In genomic region chr7:74453321-74454011, GRCh38 we compare ENCODE assay signal across 8 cellular contexts. TPM values are rescaled to one million over a fixed set of nuclear protein-coding genes. Genes with fewer than 3 reads are reported as not detected.
DNase-seq lines count a peak whose midpoint lies in the region; ATAC-seq and TF ChIP-seq lines count a peak whose summit lies in the region.

A gene with protein sequence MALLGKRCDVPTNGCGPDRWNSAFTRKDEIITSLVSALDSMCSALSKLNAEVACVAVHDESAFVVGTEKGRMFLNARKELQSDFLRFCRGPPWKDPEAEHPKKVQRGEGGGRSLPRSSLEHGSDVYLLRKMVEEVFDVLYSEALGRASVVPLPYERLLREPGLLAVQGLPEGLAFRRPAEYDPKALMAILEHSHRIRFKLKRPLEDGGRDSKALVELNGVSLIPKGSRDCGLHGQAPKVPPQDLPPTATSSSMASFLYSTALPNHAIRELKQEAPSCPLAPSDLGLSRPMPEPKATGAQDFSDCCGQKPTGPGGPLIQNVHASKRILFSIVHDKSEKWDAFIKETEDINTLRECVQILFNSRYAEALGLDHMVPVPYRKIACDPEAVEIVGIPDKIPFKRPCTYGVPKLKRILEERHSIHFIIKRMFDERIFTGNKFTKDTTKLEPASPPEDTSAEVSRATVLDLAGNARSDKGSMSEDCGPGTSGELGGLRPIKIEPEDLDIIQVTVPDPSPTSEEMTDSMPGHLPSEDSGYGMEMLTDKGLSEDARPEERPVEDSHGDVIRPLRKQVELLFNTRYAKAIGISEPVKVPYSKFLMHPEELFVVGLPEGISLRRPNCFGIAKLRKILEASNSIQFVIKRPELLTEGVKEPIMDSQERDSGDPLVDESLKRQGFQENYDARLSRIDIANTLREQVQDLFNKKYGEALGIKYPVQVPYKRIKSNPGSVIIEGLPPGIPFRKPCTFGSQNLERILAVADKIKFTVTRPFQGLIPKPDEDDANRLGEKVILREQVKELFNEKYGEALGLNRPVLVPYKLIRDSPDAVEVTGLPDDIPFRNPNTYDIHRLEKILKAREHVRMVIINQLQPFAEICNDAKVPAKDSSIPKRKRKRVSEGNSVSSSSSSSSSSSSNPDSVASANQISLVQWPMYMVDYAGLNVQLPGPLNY (plus strand): TSS chr7:74453906. CDS start chr7:74508081, 54,175 bp downstream.

- H3K27ac Mint-ChIP-seq in activated naive CD4-positive, alpha-beta T cell treated with anti-CD3 and anti-CD28 coated beads for 36 hours: peak within 1 kb of the TSS; percentile 77
- peak within 1 kb of the TSS; percentile 96 to 98 (median 97) for H3K27ac Mint-ChIP-seq in nephron

- H3K9ac ChIP-seq in DND-41 (ENCODE audit: low read depth, low read length): peak within 1 kb of the TSS; percentile 68

- peaks cover 27% of the 10 kb centered on the region for H3K4me1 ChIP-seq in DND-41 (ENCODE audit: insufficient read depth, low read length)
- H3K4me1 ChIP-seq in RWPE2 (ENCODE audit: insufficient read depth, poor library complexity, severe bottlenecking): peaks cover 11% of the 10 kb centered on the region
- H3K4me1 ChIP-seq in testis: peaks cover 23% of the 10 kb centered on the region

- H3K36me3 Mint-ChIP-seq in activated naive CD4-positive, alpha-beta T cell treated with anti-CD3 and anti-CD28 coated beads for 36 hours (ENCODE audit: low read depth): no peaks in the 10 kb centered on the region
- H3K36me3 Mint-ChIP-seq in nephron (ENCODE audit: low read depth): peaks cover 12% of the 10 kb centered on the region

- no peaks in the 10 kb centered on the region for H3K27me3 Mint-ChIP-seq in activated naive CD4-positive, alpha-beta T cell treated with anti-CD3 and anti-CD28 coated beads for 36 hours (ENCODE audit: low read depth)
- no peaks in the 10 kb centered on the region for H3K27me3 Mint-ChIP-seq in nephron (ENCODE audit: low read depth)

- CTCF ChIA-PET in activated naive CD4-positive, alpha-beta T cell treated with anti-CD3 and anti-CD28 coated beads for 36 hours (lab: Charles Lee): interaction anchor here (0.6 kb wide), 1 partner anchor 199 kb away, joined by 3 read pairs; no protein-coding TSS in a partner anchor

- DNase-seq in DND-41 (peak; percentile 78), LNCaP clone FGC (ENCODE audit: low read depth) (no peak), RWPE2 (ENCODE audit: low spot score) (no peak), foreskin fibroblast (peak; percentile 62 to 87), testis (peak; percentile 89)
- peak; percentile 70 for DNase-seq in activated naive CD4-positive, alpha-beta T cell treated with anti-CD3 and anti-CD28 coated beads for 36 hours

- WGBS in testis, 2 donors: 0% methylated on average over 19 to 62 of the region's 62 CpGs

- H3K9me3 ChIP-seq in DND-41 (ENCODE audit: insufficient read depth, low read length, severe bottlenecking) (no peaks in the 10 kb centered on the region), RWPE2 (ENCODE audit: severe bottlenecking) (no peaks in the 10 kb centered on the region), testis (no peaks in the 10 kb centered on the region)

- peaks cover 36% of the 10 kb centered on the region for H3K79me2 ChIP-seq in DND-41 (ENCODE audit: insufficient read depth, low read length)

- H3K4me2 ChIP-seq in DND-41 (ENCODE audit: insufficient read depth, low read length): peak within 1 kb of the TSS; percentile 66

- no peaks in the 10 kb centered on the region for H3K36me3 ChIP-seq in DND-41 (ENCODE audit: insufficient read depth, low read length)
- peaks cover 6% of the 10 kb centered on the region; the same call in 1 of the 2 replicates for H3K36me3 ChIP-seq in RWPE2 (ENCODE audit: low read depth)
- no peaks in the 10 kb centered on the region for H3K36me3 ChIP-seq in testis (ENCODE audit: low read depth, missing control alignments)

- H3K27me3 ChIP-seq in DND-41 (ENCODE audit: insufficient read depth, low read length, poor library complexity) (no peaks in the 10 kb centered on the region), RWPE2 (ENCODE audit: insufficient read depth, poor library complexity, severe bottlenecking) (no peaks in the 10 kb centered on the region), testis (no peaks in the 10 kb centered on the region)

- peaks cover 12% of the 10 kb centered on the region for H3K4me1 Mint-ChIP-seq in activated naive CD4-positive, alpha-beta T cell treated with anti-CD3 and anti-CD28 coated beads for 36 hours (ENCODE audit: low read depth)
- peaks cover 33% of the 10 kb centered on the region for H3K4me1 Mint-ChIP-seq in nephron

- no peaks in the 10 kb centered on the region for H3K9me3 Mint-ChIP-seq in activated naive CD4-positive, alpha-beta T cell treated with anti-CD3 and anti-CD28 coated beads for 36 hours
- no peaks in the 10 kb centered on the region for H3K9me3 Mint-ChIP-seq in nephron

- ATAC-seq in DND-41 (ENCODE audit: insufficient read depth, low read depth) (peak; percentile 84), RWPE2 (ENCODE audit: low read depth) (peak; percentile 66), HG02798 (IDR thresholded peaks at IDR 0.05; ENCODE audit: poor library complexity, unreplicated experiment) (no peak)

- TF ChIP-seq CTCF in DND-41 (IDR thresholded peaks at IDR 0.05; ENCODE audit: borderline replicate concordance, extremely low read depth, low read length, poor library complexity, severe bottlenecking) (no peak), LNCaP clone FGC (IDR thresholded peaks at IDR 0.05; ENCODE audit: control insufficient read depth, extremely low read depth, insufficient read depth) (no peak), RWPE2 (IDR thresholded peaks at IDR 0.05; ENCODE audit: poor library complexity, severe bottlenecking) (no peak), foreskin fibroblast (IDR thresholded peaks at IDR 0.05; ENCODE audit: low read depth, low read length) (no peak), nephron (IDR thresholded peaks at IDR 0.05; ENCODE audit: unreplicated experiment in 3 of 3) (no peak), testis (IDR thresholded peaks at IDR 0.05) (no peak)

- H4K20me1 ChIP-seq in DND-41 (ENCODE audit: insufficient read depth, low read length): no peaks in the 10 kb centered on the region

- peak within 1 kb of the TSS; percentile 65 for H2AFZ ChIP-seq in DND-41 (ENCODE audit: low read depth, low read length)

- no peak for TF ChIP-seq POLR2A in testis (IDR thresholded peaks at IDR 0.05)

- H3K4me3 ChIP-seq in DND-41 (ENCODE audit: low read depth in 1 of 2, low read length in 2 of 2) (peak within 1 kb of the TSS; percentile 23 to 60; a peak in 3 of 4 replicates), LNCaP clone FGC (ENCODE audit: low read depth, low read length) (peak within 1 kb of the TSS; percentile 79), RWPE2 (ENCODE audit: severe bottlenecking) (peak within 1 kb of the TSS; percentile 53), foreskin fibroblast (ENCODE audit: low read depth in 1 of 2, low read length in 2 of 2) (peak within 1 kb of the TSS; percentile 71 to 77), testis (peak within 1 kb of the TSS; percentile 70 to 89)

- peak within 1 kb of the TSS; percentile 70 for H3K4me3 Mint-ChIP-seq in activated naive CD4-positive, alpha-beta T cell treated with anti-CD3 and anti-CD28 coated beads for 36 hours
- H3K4me3 Mint-ChIP-seq in nephron: peak within 1 kb of the TSS; percentile 84 to 91 (median 90)

- peak within 1 kb of the TSS; percentile 59 for H3K27ac ChIP-seq in DND-41 (ENCODE audit: low read length)
- peak within 1 kb of the TSS; percentile 92 for H3K27ac ChIP-seq in RWPE2 (ENCODE audit: poor library complexity, severe bottlenecking)
- H3K27ac ChIP-seq in testis: peak within 1 kb of the TSS; percentile 87 to 92

- intact Hi-C loops in activated naive CD4-positive, alpha-beta T cell treated with anti-CD3 and anti-CD28 coated beads for 36 hours (cut with micrococcal nuclease): loop anchor here (5.0 kb wide), 4 partner anchors 144 to 601 kb away; no protein-coding TSS in a partner anchor
- intact Hi-C loops in testis (cut with DNase I; ENCODE audit: low total_unique reads): no loop called here

RNA-seq across cellular contexts. Expression of the gene that starts here (rescaled TPM):
- 1 to 10 TPM; 2.9 to 5.5 TPM for total RNA-seq in activated naive CD4-positive, alpha-beta T cell treated with anti-CD3 and anti-CD28 coated beads for 36 hours
- total RNA-seq in testis: 10 to 100 TPM; 22.4 to 24.7 TPM
- polyA plus RNA-seq in testis (ENCODE audit: insufficient read depth, low read depth, low replicate concordance): 15.1 TPM

Comparison
In these comparisons a context has a peak if more than half of its experiments do, and no peak if none do; other contexts are left out.
1. DNase-seq: peak in DND-41 (single experiment), activated naive CD4-positive, alpha-beta T cell treated with anti-CD3 and anti-CD28 coated beads for 36 hours (single experiment), foreskin fibroblast (2 of 2) and testis (single experiment); none in LNCaP clone FGC (single experiment) and RWPE2 (single experiment).
2. Peak in every context shown above with its lines, with median percentiles within 50 percentile points of each other: H3K27ac ChIP-seq and H3K4me3 ChIP-seq.